ENCODE assay signal across 24 cellular contexts in genomic region chr11:1899100-1899499, GRCh38. TPM values are rescaled to one million over a fixed set of nuclear protein-coding genes. Genes with fewer than 3 reads are reported as not detected.
A peak's percentile ranks its signal among the peaks of the same experiment; 100 is the strongest.
DNase-seq lines count a peak whose midpoint lies in the region; ATAC-seq, FAIRE-seq and TF ChIP-seq lines count a peak whose summit lies in the region.
"Had no signal": no experiment of that assay in that cellular context is flagged by ENCODE, and none has a peak within 500 bp of the region (broad histone marks: within the 10 kb centered on the region; RNA-seq: fewer than 3 reads in every experiment).

No MANE protein-coding gene starts in this region.

- H3K27me3 ChIP-seq in K562 (ENCODE audit: control insufficient read depth in 2 of 2, insufficient read depth in 2 of 2, low read length in 2 of 2) (peaks cover 27% of the 10 kb centered on the region in 2 experiments), liver (ENCODE audit: control insufficient read depth in 4 of 4, insufficient read depth in 4 of 4, low read length in 3 of 4) (no peaks in the 10 kb centered on the region), BE2C (no peaks in the 10 kb centered on the region), prostate gland (replicated peaks; ENCODE audit: insufficient read depth) (no peaks in the 10 kb centered on the region)

- TF ChIP-seq POLR2A in K562 (conservative IDR thresholded peaks at IDR 0.05) (no peak), erythroblast (IDR thresholded peaks at IDR 0.05; ENCODE audit: low read length) (no peak), prostate gland (IDR thresholded peaks at IDR 0.05) (no peak)

- H3K4me1 ChIP-seq in K562 (replicated peaks in 1 of 2; ENCODE audit: control insufficient read depth in 2 of 2, insufficient read depth in 2 of 2, low read length in 2 of 2), result no peaks in the 10 kb centered on the region; a peak in 2 of 5 replicates
- H3K4me1 ChIP-seq in liver (ENCODE audit: control insufficient read depth in 4 of 4, insufficient read depth in 4 of 4, low read length in 3 of 4), result peaks cover 0 to 11% (median 6%) of the 10 kb centered on the region in 4 donors
- no peaks in the 10 kb centered on the region for H3K4me1 ChIP-seq in BE2C
- no peaks in the 10 kb centered on the region for H3K4me1 ChIP-seq in prostate gland (replicated peaks)
- H3K4me1 ChIP-seq: A549, Caco-2, HAP-1 had no signal

- no peak overlapping the region for H3K4me2 ChIP-seq in K562 (ENCODE audit: insufficient read depth, low read length)
- H3K4me2 ChIP-seq: A549 had no signal

- 0% methylated on average over 4 of the region's 4 CpGs for WGBS in K562 (ENCODE audit: insufficient coverage, low coverage, missing lambda C conversion rate)
- 39% methylated on average over 4 of the region's 4 CpGs for WGBS in liver
- 95% methylated on average over 4 of the region's 4 CpGs for WGBS in prostate gland

- DNase-seq in K562 (ENCODE audit: extremely low read depth in 1 of 4, low spot score in 3 of 4) (no peak), erythroblast (lab: John Stamatoyannopoulos, UW) (peak; percentile 17 to 35), sciatic nerve (ENCODE audit: low spot score) (peak; percentile 14), KG1 (lab: John Stamatoyannopoulos, UW) (no peak), BE2C (no peak), NCI-H1930 (lab: John Stamatoyannopoulos, UW) (no peak), prostate gland (ENCODE audit: low spot score) (no peak)
- DNase-seq: 8988T; ACHN; AML-193; C1 segment of cervical spinal cord; Caco-2; CD4-positive, alpha-beta memory T cell; DMS153; DND-41; GOT3; HFFc6 had no signal

- intact Hi-C loops in K562 (cut with micrococcal nuclease) (no loop called here), sciatic nerve (cut with DNase I) (loop anchor here (5.0 kb wide), 1 partner anchor 43 kb away; no protein-coding TSS in a partner anchor), prostate gland (cut with DNase I) (no loop called here)

- no peaks in the 10 kb centered on the region for H3K79me2 ChIP-seq in K562 (ENCODE audit: control insufficient read depth, insufficient read depth, low read length)

- TF ChIP-seq CTCF in K562 (IDR thresholded peaks at IDR 0.05 in 2 of 3, conservative IDR thresholded peaks at IDR 0.05 in 1 of 3; ENCODE audit: insufficient read depth in 2 of 3, low read depth in 1 of 3, low read length in 3 of 3), result no peak
- no peak for TF ChIP-seq CTCF in liver (IDR thresholded peaks at IDR 0.05; ENCODE audit: low read depth, low read length, missing input control)
- no peak for TF ChIP-seq CTCF in BE2C (IDR thresholded peaks at IDR 0.05; ENCODE audit: low read depth, low read length)
- TF ChIP-seq CTCF in prostate gland (IDR thresholded peaks at IDR 0.05), result no peak

- no peak overlapping the region for H2AFZ ChIP-seq in K562 (ENCODE audit: low read depth, low read length)

- H3K4me3 ChIP-seq in K562 (no peak overlapping the region), liver (ENCODE audit: low read depth in 1 of 3, low read length in 3 of 3) (no peak overlapping the region), BE2C (ENCODE audit: low read depth, low read length) (no peak overlapping the region), prostate gland (no peak overlapping the region)
- H3K4me3 ChIP-seq: A549, HAP-1 had no signal

- H3K27ac ChIP-seq in K562 (ENCODE audit: extremely low read depth, low read depth, low read length), result no peak overlapping the region
- no peak overlapping the region for H3K27ac ChIP-seq in liver (ENCODE audit: low read depth in 1 of 2, low read length in 2 of 2)
- H3K27ac ChIP-seq in prostate gland, result no peak overlapping the region
- H3K27ac ChIP-seq: A549 had no signal

- TF ChIP-seq RAD21 in K562 (CRISPR knock-in tag; conservative IDR thresholded peaks at IDR 0.05 in 1 of 2, IDR thresholded peaks at IDR 0.05 in 1 of 2) (no peak), liver (IDR thresholded peaks at IDR 0.05) (peak; percentile 5)

- no peaks in the 10 kb centered on the region for H3K9me1 ChIP-seq in K562 (ENCODE audit: control insufficient read depth, insufficient read depth, low read length)

- POLR2A ChIA-PET in K562 (lab: Yijun Ruan, JAX), result no interaction called here

- H3K36me3 ChIP-seq in K562 (ENCODE audit: control insufficient read depth, insufficient read depth, low read length) (no peaks in the 10 kb centered on the region), liver (ENCODE audit: control insufficient read depth in 4 of 4, insufficient read depth in 3 of 4, low read depth in 1 of 4, low read length in 3 of 4) (no peaks in the 10 kb centered on the region), BE2C (no peaks in the 10 kb centered on the region), prostate gland (no peaks in the 10 kb centered on the region)
- H3K36me3 ChIP-seq: HAP-1 had no signal

- CTCF ChIA-PET in K562 (lab: Yijun Ruan, JAX; ENCODE audit: low intra/inter-chr PET ratio), result no interaction called here

- H3K9me3 ChIP-seq in K562 (replicated peaks; ENCODE audit: control insufficient read depth, insufficient read depth, low read depth, low read length) (no peaks in the 10 kb centered on the region), liver (ENCODE audit: control insufficient read depth in 4 of 4, low read length in 3 of 4) (no peaks in the 10 kb centered on the region), BE2C (no peaks in the 10 kb centered on the region), prostate gland (no peaks in the 10 kb centered on the region)
- H3K9me3 ChIP-seq: A549, Caco-2, HAP-1 had no signal

- no peak for TF ChIP-seq EP300 in K562 (IDR thresholded peaks at IDR 0.05; ENCODE audit: low read length)

- no peaks in the 10 kb centered on the region for H4K20me1 ChIP-seq in K562 (replicated peaks; ENCODE audit: control insufficient read depth, insufficient read depth, low read length)

- ATAC-seq in K562 (no peak), sciatic nerve (no peak)
- ATAC-seq: A549 had no signal

- no TSS peak for BruUV-seq in K562 (replicated peaks; lab: Mats Ljungman, UMichigan)

- FAIRE-seq in K562 (lab: Jason Lieb, UNC), result no peak
- FAIRE-seq: A549, G401.6, GM12892, H54 had no signal

- H3K9ac ChIP-seq in K562 (ENCODE audit: insufficient read depth in 1 of 2, low read depth in 2 of 2, low read length in 2 of 2) (no peak overlapping the region), liver (ENCODE audit: low read depth in 1 of 2, low read length in 2 of 2) (no peak overlapping the region)

- in situ Hi-C loops in K562 (cut with MboI), result loop anchor here (5.0 kb wide), 1 partner anchor 43 kb away; no protein-coding TSS in a partner anchor

RNA-seq across cellular contexts. Expression of gene PRR33, which starts 7.4 kb away (rescaled TPM):
- not detected in 2 replicates for total RNA-seq in K562 (2011; cell fraction: chromatin; rRNA removed; ENCODE audit: low replicate concordance)
- total RNA-seq in K562 (2011; cell fraction: nucleolus; rRNA removed), result not detected in 2 replicates
- total RNA-seq in K562 (2011; cell fraction: nucleoplasm; rRNA removed), result not detected in 2 replicates
- total RNA-seq in K562 (2014; rRNA removed) (not detected in 2 replicates), K562 (2014; rRNA removed; fragmentation: Illumina TruSeq; extraction: Trizol) (not detected in 2 replicates), K562 (2015; rRNA removed; fragmentation: Illumina TruSeq; extraction: Trizol) (not detected in 2 replicates), K562 (2021) (not detected in 2 replicates), liver (not detected), sciatic nerve (not detected), prostate gland (under 1 TPM in 1 of 2 donors, not detected in 1; 0.17 TPM)
- polyA plus RNA-seq in K562 (2011; rRNA removed) (not detected in 2 replicates), K562 (2014; fragmentation: Illumina TruSeq; extraction: Trizol) (not detected in 2 replicates), K562 (2014; fragmentation: Nextera tagmentation; extraction: Ambion mirVana) (not detected), K562 (2014; rRNA removed) (not detected in 2 replicates), liver (not detected)
- polyA plus RNA-seq in K562 (2011; cell fraction: cytosol; rRNA removed), result not detected in 2 replicates
- not detected in 2 replicates for polyA plus RNA-seq in K562 (2011; cell fraction: nucleus; rRNA removed)
- not detected in 2 replicates for polyA plus RNA-seq in K562 (2012)
- polyA minus RNA-seq in K562 (2011; rRNA and poly(A)+ RNA removed), result not detected in 2 replicates
- not detected in 2 replicates for polyA minus RNA-seq in K562 (2011; cell fraction: cytosol; rRNA and poly(A)+ RNA removed)
- polyA minus RNA-seq in K562 (2011; cell fraction: nucleus; rRNA and poly(A)+ RNA removed), result not detected in 2 replicates
- not detected for polyA plus RNA-seq in BE2C (2012; ENCODE audit: insufficient read depth, insufficient read length, low read depth)
- total RNA-seq: Caco-2; CD4-positive, alpha-beta memory T cell; HFFc6 had no signal
- polyA plus RNA-seq: A549, BJ had no signal

RNA-seq across cellular contexts. Expression of gene TNNT3, which starts 20.4 kb away (rescaled TPM):
- total RNA-seq in K562 (2011; cell fraction: chromatin; rRNA removed; ENCODE audit: low replicate concordance), result not detected in 2 replicates
- total RNA-seq in K562 (2011; cell fraction: nucleolus; rRNA removed), result not detected in 2 replicates
- total RNA-seq in K562 (2011; cell fraction: nucleoplasm; rRNA removed), result not detected in 2 replicates
- total RNA-seq in K562 (2014; rRNA removed) (not detected in 2 replicates), K562 (2014; rRNA removed; fragmentation: Illumina TruSeq; extraction: Trizol) (not detected in 2 replicates), K562 (2015; rRNA removed; fragmentation: Illumina TruSeq; extraction: Trizol) (not detected in 2 replicates), K562 (2021) (not detected in 2 replicates), liver (under 1 TPM in 1 of 2 donors, not detected in 1; 0.14 TPM), sciatic nerve (35.6 TPM), prostate gland (1 to 10 TPM; 4.5 to 8.4 TPM)
- polyA plus RNA-seq in K562 (2011; rRNA removed) (0.10 TPM in 1 of 2 replicates, not detected in the other), K562 (2014; fragmentation: Illumina TruSeq; extraction: Trizol) (not detected in 2 replicates), K562 (2014; fragmentation: Nextera tagmentation; extraction: Ambion mirVana) (not detected), K562 (2014; rRNA removed) (not detected in 2 replicates), liver (under 1 TPM in 1 of 2 donors, not detected in 1; 0.06 TPM)
- polyA plus RNA-seq in K562 (2011; cell fraction: cytosol; rRNA removed), result not detected in 2 replicates
- 0.41 and 0.70 TPM in 2 replicates for polyA plus RNA-seq in K562 (2011; cell fraction: nucleus; rRNA removed)
- polyA plus RNA-seq in K562 (2012), result not detected in 2 replicates
- not detected in 2 replicates for polyA minus RNA-seq in K562 (2011; rRNA and poly(A)+ RNA removed)
- polyA minus RNA-seq in K562 (2011; cell fraction: cytosol; rRNA and poly(A)+ RNA removed), result not detected in 2 replicates
- polyA minus RNA-seq in K562 (2011; cell fraction: nucleus; rRNA and poly(A)+ RNA removed), result not detected in 2 replicates
- not detected for polyA plus RNA-seq in BE2C (2012; ENCODE audit: insufficient read depth, insufficient read length, low read depth)
- total RNA-seq: HFFc6 had no signal
- polyA plus RNA-seq: A549; BJ; CD4-positive, alpha-beta memory T cell had no signal

RNA-seq across cellular contexts. Expression of gene LSP1, which starts 46.2 kb away (rescaled TPM):
- total RNA-seq in K562 (2011; cell fraction: chromatin; rRNA removed; ENCODE audit: low replicate concordance), result 0.23 TPM in 1 of 2 replicates, not detected in the other
- total RNA-seq in K562 (2011; cell fraction: nucleolus; rRNA removed), result not detected in 2 replicates
- total RNA-seq in K562 (2011; cell fraction: nucleoplasm; rRNA removed), result not detected in 2 replicates
- total RNA-seq in K562 (2014; rRNA removed), result 0.08 and 1.2 TPM in 2 replicates
- total RNA-seq in K562 (2014; rRNA removed; fragmentation: Illumina TruSeq; extraction: Trizol), result not detected in 2 replicates
- total RNA-seq in K562 (2015; rRNA removed; fragmentation: Illumina TruSeq; extraction: Trizol), result 0.65 TPM in 1 of 2 replicates, not detected in the other
- total RNA-seq in K562 (2021), result 0.73 and 1.1 TPM in 2 replicates
- polyA plus RNA-seq in K562 (2011; rRNA removed), result 0.28 and 0.45 TPM in 2 replicates
- 0.28 and 0.37 TPM in 2 replicates for polyA plus RNA-seq in K562 (2011; cell fraction: cytosol; rRNA removed)
- 0.26 and 0.60 TPM in 2 replicates for polyA plus RNA-seq in K562 (2011; cell fraction: nucleus; rRNA removed)
- polyA plus RNA-seq in K562 (2012), result 0.05 and 0.57 TPM in 2 replicates
- 2.9 TPM in 1 of 2 replicates, not detected in the other for polyA plus RNA-seq in K562 (2014; fragmentation: Illumina TruSeq; extraction: Trizol)
- polyA plus RNA-seq in K562 (2014; fragmentation: Nextera tagmentation; extraction: Ambion mirVana), result under 1 TPM in 1 of 2 experiments, not detected in 1; 0.38 TPM
- polyA plus RNA-seq in K562 (2014; rRNA removed), result 0.08 TPM in 1 of 2 replicates, not detected in the other
- 0.15 TPM in 1 of 2 replicates, not detected in the other for polyA minus RNA-seq in K562 (2011; rRNA and poly(A)+ RNA removed)
- polyA minus RNA-seq in K562 (2011; cell fraction: cytosol; rRNA and poly(A)+ RNA removed), result not detected in 2 replicates
- polyA minus RNA-seq in K562 (2011; cell fraction: nucleus; rRNA and poly(A)+ RNA removed), result 0.11 TPM in 1 of 2 replicates, not detected in the other
- 1 to 10 TPM; 5.0 to 7.7 TPM for total RNA-seq in liver
- 1 to 10 TPM; 5.2 to 6.3 TPM for polyA plus RNA-seq in liver
- total RNA-seq in sciatic nerve, result 89.6 TPM
- 1.6 TPM for polyA plus RNA-seq in BE2C (2012; ENCODE audit: insufficient read depth, insufficient read length, low read depth)
- 10 to 100 TPM in 1 of 2 donors, 1 to 10 TPM in 1; 6.7 to 11.6 TPM for total RNA-seq in prostate gland
- total RNA-seq: Caco-2 had no signal
- polyA plus RNA-seq: BJ had no signal

RNA-seq across cellular contexts. Expression of gene MRPL23, which starts 48.0 kb away (rescaled TPM):
- total RNA-seq in K562 (2011; cell fraction: chromatin; rRNA removed; ENCODE audit: low replicate concordance), result 26.8 and 80.9 TPM in 2 replicates
- total RNA-seq in K562 (2011; cell fraction: nucleolus; rRNA removed), result 67.7 and 84.7 TPM in 2 replicates
- total RNA-seq in K562 (2011; cell fraction: nucleoplasm; rRNA removed), result 43.5 and 46.6 TPM in 2 replicates
- total RNA-seq in K562 (2014; rRNA removed) (109 and 128 TPM in 2 replicates), K562 (2014; rRNA removed; fragmentation: Illumina TruSeq; extraction: Trizol) (17.5 and 22.7 TPM in 2 replicates), K562 (2015; rRNA removed; fragmentation: Illumina TruSeq; extraction: Trizol) (46.2 and 53.3 TPM in 2 replicates), K562 (2021) (63.7 and 72.7 TPM in 2 replicates), liver (10 to 100 TPM; 33.0 to 83.9 TPM), sciatic nerve (39.5 TPM), prostate gland (100 to 1,000 TPM; 155 to 162 TPM)
- polyA plus RNA-seq in K562 (2011; rRNA removed) (35.5 and 50.9 TPM in 2 replicates), K562 (2014; fragmentation: Illumina TruSeq; extraction: Trizol) (37.4 and 42.9 TPM in 2 replicates), K562 (2014; fragmentation: Nextera tagmentation; extraction: Ambion mirVana) (1 to 10 TPM in 1 of 2 experiments, under 1 TPM in 1; 0.44 to 1.1 TPM), K562 (2014; rRNA removed) (79.9 and 85.9 TPM in 2 replicates), liver (10 to 100 TPM; 67.1 to 68.0 TPM)
- polyA plus RNA-seq in K562 (2011; cell fraction: cytosol; rRNA removed), result 131 and 155 TPM in 2 replicates
- polyA plus RNA-seq in K562 (2011; cell fraction: nucleus; rRNA removed), result 75.9 and 80.7 TPM in 2 replicates
- 44.3 and 53.3 TPM in 2 replicates for polyA plus RNA-seq in K562 (2012)
- 19.0 and 20.5 TPM in 2 replicates for polyA minus RNA-seq in K562 (2011; rRNA and poly(A)+ RNA removed)
- 40.8 and 45.4 TPM in 2 replicates for polyA minus RNA-seq in K562 (2011; cell fraction: cytosol; rRNA and poly(A)+ RNA removed)
- 53.0 and 70.8 TPM in 2 replicates for polyA minus RNA-seq in K562 (2011; cell fraction: nucleus; rRNA and poly(A)+ RNA removed)
- 155 TPM for polyA plus RNA-seq in BE2C (2012; ENCODE audit: insufficient read depth, insufficient read length, low read depth)

Comparison
In these comparisons a context has a peak if more than half of its experiments do, and no peak if none do; other contexts are left out.
1. DNase-seq: peak in erythroblast (2 of 2) and sciatic nerve (single experiment); none in K562 (0 of 4), KG1 (single experiment), BE2C (single experiment), NCI-H1930 (0 of 2) and prostate gland (single experiment).
2. RNA of gene TNNT3, which starts 20.4 kb away (total RNA-seq): 35.6 TPM in sciatic nerve (single experiment) and 4.5 to 8.4 TPM in prostate gland; 0.14 TPM in liver and not detected in K562; every median in the first group is over 4 times any median in the second.